8 cellular contexts compared by ENCODE assay signal in genomic region chr3:49929333-49930240, GRCh38. TPM values are rescaled to one million over a fixed set of nuclear protein-coding genes. Genes with fewer than 3 reads are reported as not detected.
DNase-seq lines count a peak whose midpoint lies in the region; ATAC-seq and TF ChIP-seq lines count a peak whose summit lies in the region.

TSS of gene MON1A (minus strand) at chr3:49929811. CDS start at chr3:49913346, 16,465 bp downstream.

- peak; percentile 33 for TF ChIP-seq CTCF in activated CD8-positive, alpha-beta T cell treated with anti-CD3 and anti-CD28 coated beads for 36 hours (IDR thresholded peaks at IDR 0.05)
- peak; percentile 41 for TF ChIP-seq CTCF in lower lobe of right lung (IDR thresholded peaks at IDR 0.05)

- H3K36me3 ChIP-seq in CD4-positive, alpha-beta memory T cell (ENCODE audit: insufficient read depth, low read length) = no peaks in the 10 kb centered on the region
- H3K36me3 ChIP-seq in lower lobe of right lung = no peaks in the 10 kb centered on the region

- peak within 1 kb of the TSS; percentile 81 to 88 (median 85) for H3K4me3 Mint-ChIP-seq in CD4-positive, alpha-beta memory T cell
- H3K4me3 Mint-ChIP-seq in activated CD8-positive, alpha-beta T cell treated with anti-CD3 and anti-CD28 coated beads for 36 hours = peak within 1 kb of the TSS; percentile 86

- H3K27me3 ChIP-seq in CD4-positive, alpha-beta memory T cell (ENCODE audit: insufficient read depth, low read length) = no peaks in the 10 kb centered on the region
- H3K27me3 ChIP-seq in lower lobe of right lung (ENCODE audit: low read depth) = no peaks in the 10 kb centered on the region

- H3K9me3 Mint-ChIP-seq in CD4-positive, alpha-beta memory T cell = no peaks in the 10 kb centered on the region
- H3K9me3 Mint-ChIP-seq in activated CD8-positive, alpha-beta T cell treated with anti-CD3 and anti-CD28 coated beads for 36 hours = no peaks in the 10 kb centered on the region

- peak within 1 kb of the TSS; percentile 76 to 94 (median 90) for H3K27ac Mint-ChIP-seq in CD4-positive, alpha-beta memory T cell
- H3K27ac Mint-ChIP-seq in activated CD8-positive, alpha-beta T cell treated with anti-CD3 and anti-CD28 coated beads for 36 hours = peak within 1 kb of the TSS; percentile 90

- peak; percentile 76 to 87 (median 79) for DNase-seq in CD4-positive, alpha-beta memory T cell
- DNase-seq in NCI-H82 treated with DMSO at 0.1 percent for 48 hours (lab: John Stamatoyannopoulos, UW; ENCODE audit: unreplicated experiment) = peak; percentile 45
- peak; percentile 92 for DNase-seq in activated CD8-positive, alpha-beta T cell treated with anti-CD3 and anti-CD28 coated beads for 36 hours
- peak; percentile 97 for DNase-seq in ecto neural progenitor cell (ENCODE audit: low spot score)
- peak; percentile 97 for DNase-seq in lower lobe of right lung
- peak; percentile 75 to 92 (median 80) for DNase-seq in stimulated activated CD4-positive, alpha-beta T cell treated with anti-CD3 and anti-CD28 coated beads, TNF-alpha, amount 100 ng/mL, for 24 hours (ENCODE audit: low read depth in 3 of 3)

- no peaks in the 10 kb centered on the region for H3K27me3 Mint-ChIP-seq in CD4-positive, alpha-beta memory T cell
- H3K27me3 Mint-ChIP-seq in activated CD8-positive, alpha-beta T cell treated with anti-CD3 and anti-CD28 coated beads for 36 hours = no peaks in the 10 kb centered on the region

- peak within 1 kb of the TSS; percentile 95 to 98 for H3K4me3 ChIP-seq in CD4-positive, alpha-beta memory T cell (ENCODE audit: low read length in 2 of 2)
- peak within 1 kb of the TSS; percentile 88 for H3K4me3 ChIP-seq in lower lobe of right lung

- ATAC-seq in GM19351 (IDR thresholded peaks at IDR 0.05; ENCODE audit: unreplicated experiment) = peak; percentile 91
- peak; percentile 83 for ATAC-seq in HG03520 (IDR thresholded peaks at IDR 0.05; ENCODE audit: unreplicated experiment)
- peak; percentile 95 for ATAC-seq in activated CD8-positive, alpha-beta T cell treated with anti-CD3 and anti-CD28 coated beads for 36 hours
- ATAC-seq in lower lobe of right lung = peak; percentile 99

- peaks cover 1 to 6% of the 10 kb centered on the region in 2 donors for H3K36me3 Mint-ChIP-seq in CD4-positive, alpha-beta memory T cell
- peaks cover 3% of the 10 kb centered on the region for H3K36me3 Mint-ChIP-seq in activated CD8-positive, alpha-beta T cell treated with anti-CD3 and anti-CD28 coated beads for 36 hours (ENCODE audit: low read depth)

- intact Hi-C loops in CD4-positive, alpha-beta memory T cell (cut with micrococcal nuclease) = loop anchor here (1.0 to 10.0 kb wide), 3 partner anchors 11 to 515 kb away; partner anchors contain the start of genes RBM6, RHOA, TCTA and TRAIP
- intact Hi-C loops in activated CD8-positive, alpha-beta T cell treated with anti-CD3 and anti-CD28 coated beads for 36 hours (cut with micrococcal nuclease) = no loop called here
- intact Hi-C loops in lower lobe of right lung (cut with DNase I) = no loop called here

- H3K9me3 ChIP-seq in CD4-positive, alpha-beta memory T cell (ENCODE audit: control insufficient read depth in 1 of 2, low read length in 2 of 2) = no peaks in the 10 kb centered on the region
- no peaks in the 10 kb centered on the region for H3K9me3 ChIP-seq in lower lobe of right lung

- peak within 1 kb of the TSS; percentile 92 for H3K27ac ChIP-seq in CD4-positive, alpha-beta memory T cell (ENCODE audit: low read depth, low read length)
- H3K27ac ChIP-seq in lower lobe of right lung = peak within 1 kb of the TSS; percentile 85

- peaks cover 15 to 32% (median 26%) of the 10 kb centered on the region in 4 donors for H3K4me1 Mint-ChIP-seq in CD4-positive, alpha-beta memory T cell
- H3K4me1 Mint-ChIP-seq in activated CD8-positive, alpha-beta T cell treated with anti-CD3 and anti-CD28 coated beads for 36 hours (ENCODE audit: low read depth) = peaks cover 25% of the 10 kb centered on the region

- H3K4me1 ChIP-seq in CD4-positive, alpha-beta memory T cell (ENCODE audit: insufficient read depth, low read length) = peaks cover 23% of the 10 kb centered on the region
- peaks cover 25% of the 10 kb centered on the region for H3K4me1 ChIP-seq in lower lobe of right lung

- POLR2A ChIA-PET in CD4-positive, alpha-beta memory T cell (lab: Charles Lee; ENCODE audit: partially characterized antibody) = interaction anchor here (0.6 to 3.7 kb wide), 10 partner anchors 9 to 419 kb away, joined by 3 to 60 read pairs (median 4); partner anchors contain the start of genes INKA1, IP6K1 and RBM6
- POLR2A ChIA-PET in activated CD8-positive, alpha-beta T cell treated with anti-CD3 and anti-CD28 coated beads for 36 hours (lab: Charles Lee) = interaction anchor here (0.7 to 4.7 kb wide), 8 partner anchors 10 to 370 kb away, joined by 3 to 28 read pairs (median 3); partner anchors contain the start of genes RBM6 and UBA7

- CTCF ChIA-PET in CD4-positive, alpha-beta memory T cell (lab: Charles Lee; ENCODE audit: partially characterized antibody) = interaction anchor here (0.6 to 2.3 kb wide), 4 partner anchors 16 to 258 kb away, joined by 3 to 10 read pairs (median 4); no protein-coding TSS in a partner anchor
- CTCF ChIA-PET in activated CD8-positive, alpha-beta T cell treated with anti-CD3 and anti-CD28 coated beads for 36 hours (lab: Charles Lee) = interaction anchor here (1.3 to 3.1 kb wide), 5 partner anchors 11 to 127 kb away, joined by 3 to 10 read pairs (median 4); partner anchors contain the start of genes INKA1 and RBM6

RNA-seq across cellular contexts. Expression of gene MON1A, which starts in this region (rescaled TPM):
- total RNA-seq in CD4-positive, alpha-beta memory T cell = 10 to 100 TPM in 1 of 2 experiments, 1 to 10 TPM in 1; 9.5 to 11.1 TPM
- polyA plus RNA-seq in CD4-positive, alpha-beta memory T cell = 10 to 100 TPM; 15.2 to 16.5 TPM
- 1 to 10 TPM; 6.9 to 8.5 TPM for total RNA-seq in activated CD8-positive, alpha-beta T cell treated with anti-CD3 and anti-CD28 coated beads for 36 hours
- 9.7 TPM for total RNA-seq in lower lobe of right lung

Comparison
In these comparisons a context has a peak if more than half of its experiments do, and no peak if none do; other contexts are left out.
1. Peak in every context shown above with its lines: DNase-seq, ATAC-seq, H3K4me3 ChIP-seq and H3K27ac ChIP-seq.
2. DNase-seq: peak in every context shown above with its lines; median percentile 97 in ecto neural progenitor cell; 97 in lower lobe of right lung; 92 in activated CD8-positive, alpha-beta T cell treated with anti-CD3 and anti-CD28 coated beads for 36 hours; 80 in stimulated activated CD4-positive, alpha-beta T cell treated with anti-CD3 and anti-CD28 coated beads, TNF-alpha, amount 100 ng/mL, for 24 hours; 79 in CD4-positive, alpha-beta memory T cell; 45 in NCI-H82 treated with DMSO at 0.1 percent for 48 hours.